In genomic region chr12:75661927-75662326, GRCh38 we compare ENCODE assay signal across 25 cellular contexts.
DNase-seq lines count a peak whose midpoint lies in the region; ATAC-seq and TF ChIP-seq lines count a peak whose summit lies in the region.
"Had no signal": no experiment of that assay in that cellular context is flagged by ENCODE, and none has a peak within 500 bp of the region (broad histone marks: within the 10 kb centered on the region; RNA-seq: fewer than 3 reads in every experiment).

No MANE protein-coding gene starts in this region.

- peaks cover 10% of the 10 kb centered on the region for H3K4me1 Mint-ChIP-seq in MCF 10A (ENCODE audit: insufficient read depth, unreplicated experiment)
- peaks cover 0 to 2% (median 0%) of the 10 kb centered on the region in 4 donors for H3K4me1 Mint-ChIP-seq in naive thymus-derived CD8-positive, alpha-beta T cell

- no peak for ATAC-seq in activated CD4-positive, CD25-positive, alpha-beta regulatory T cell treated with anti-CD3 and anti-CD28 coated beads, Interleukin-2, amount 50 U/mL, for 24 hours
- no peak for ATAC-seq in naive thymus-derived CD8-positive, alpha-beta T cell
- ATAC-seq: A549; activated T-cell treated with anti-CD3 and anti-CD28 coated beads, Interleukin-2, amount 50 U/mL, for 72 hours; gastroesophageal sphincter had no signal

- H3K27me3 Mint-ChIP-seq in MCF 10A (ENCODE audit: insufficient read depth, unreplicated experiment), result no peaks in the 10 kb centered on the region
- H3K27me3 Mint-ChIP-seq in naive thymus-derived CD8-positive, alpha-beta T cell, result no peaks in the 10 kb centered on the region
- H3K27me3 Mint-ChIP-seq: activated naive CD4-positive, alpha-beta T cell treated with anti-CD3 and anti-CD28 coated beads, Interleukin-2, amount 50 U/mL, for 24 hours; type B pancreatic cell had no signal

- H3K36me3 ChIP-seq in breast epithelium, result no peaks in the 10 kb centered on the region
- H3K36me3 ChIP-seq: BLaER1 treated with 17β-estradiol and CSF1 and Interleukin-3, amounts not matched to agents 10 nM and 100 nM; gastroesophageal sphincter had no signal

- H3K9me3 Mint-ChIP-seq in MCF 10A (ENCODE audit: unreplicated experiment), result no peaks in the 10 kb centered on the region
- no peaks in the 10 kb centered on the region for H3K9me3 Mint-ChIP-seq in naive thymus-derived CD8-positive, alpha-beta T cell
- H3K9me3 Mint-ChIP-seq: activated naive CD4-positive, alpha-beta T cell treated with anti-CD3 and anti-CD28 coated beads, Interleukin-2, amount 50 U/mL, for 24 hours; activated T-cell treated with anti-CD3 and anti-CD28 coated beads, Interleukin-2, amount 50 U/mL, for 72 hours; brain; H9 had no signal

- TF ChIP-seq POLR2A in breast epithelium (IDR thresholded peaks at IDR 0.05), result no peak

- intact Hi-C loops in MCF 10A (cut with micrococcal nuclease) (loop anchor here (5.0 kb wide), 1 partner anchor 65 kb away; no protein-coding TSS in a partner anchor), breast epithelium (cut with DNase I; ENCODE audit: low total_unique reads) (no loop called here)

- POLR2A ChIA-PET in MCF 10A (lab: Yijun Ruan, JAX), result interaction anchor here (0.7 to 1.7 kb wide), 2 partner anchors 10 to 370 kb away, joined by 3 to 5 read pairs; partner anchors contain the start of gene PHLDA1
- POLR2A ChIA-PET in naive thymus-derived CD8-positive, alpha-beta T cell (lab: Charles Lee), result no interaction called here

- no TSS peak for BruUV-seq in MCF 10A (replicated peaks; lab: Mats Ljungman, UMichigan)

- no peak overlapping the region for H3K27ac ChIP-seq in breast epithelium
- H3K27ac ChIP-seq: BLaER1 treated with 17β-estradiol and CSF1 and Interleukin-3, amounts not matched to agents 10 nM and 100 nM; gastroesophageal sphincter had no signal

- H3K36me3 Mint-ChIP-seq in MCF 10A (ENCODE audit: insufficient read depth, unreplicated experiment), result no peaks in the 10 kb centered on the region
- H3K36me3 Mint-ChIP-seq in naive thymus-derived CD8-positive, alpha-beta T cell, result no peaks in the 10 kb centered on the region
- H3K36me3 Mint-ChIP-seq: activated naive CD4-positive, alpha-beta T cell treated with anti-CD3 and anti-CD28 coated beads, Interleukin-2, amount 50 U/mL, for 24 hours; brain; type B pancreatic cell had no signal

- no peaks in the 10 kb centered on the region for H3K9me3 ChIP-seq in breast epithelium
- H3K9me3 ChIP-seq: A549; BLaER1 treated with 17β-estradiol and CSF1 and Interleukin-3, amounts not matched to agents 10 nM and 100 nM; gastroesophageal sphincter had no signal

- in situ Hi-C loops in astrocyte of the spinal cord (cut with HindIII; ENCODE audit: low sequenced_read_pairs), result no loop called here

- H3K4me3 ChIP-seq in breast epithelium, result no peak overlapping the region
- no peak overlapping the region for H3K4me3 ChIP-seq in astrocyte of the spinal cord (ENCODE audit: low read depth, low read length)
- no peak overlapping the region for H3K4me3 ChIP-seq in fibroblast of villous mesenchyme (ENCODE audit: low read depth, low read length)
- H3K4me3 ChIP-seq: A549; BLaER1 treated with 17β-estradiol and CSF1 and Interleukin-3, amounts not matched to agents 10 nM and 100 nM; gastroesophageal sphincter had no signal

- DNase-seq in MCF 10A (ENCODE audit: unreplicated experiment), result peak; percentile 62
- DNase-seq in breast epithelium (ENCODE audit: low spot score in 2 of 2), result no peak
- peak; percentile 95 for DNase-seq in astrocyte of the spinal cord (ENCODE audit: low read depth, low spot score)
- peak; percentile 56 for DNase-seq in fibroblast of villous mesenchyme (ENCODE audit: low read depth)
- DNase-seq in SHP77 (lab: John Stamatoyannopoulos, UW), result no peak
- no peak for DNase-seq in activated gamma-delta T cell (lab: John Stamatoyannopoulos, UW)
- DNase-seq in naive thymus-derived CD8-positive, alpha-beta T cell, result no peak
- DNase-seq: activated CD4-positive, alpha-beta T cell treated with anti-CD3 and anti-CD28 coated beads for 1 hour; activated T-cell treated with anti-CD3 and anti-CD28 coated beads, Interleukin-2, amount 50 U/mL, for 72 hours; Calu3; cortex of kidney; H9; KG1; midbrain; NCI-H1048; NCI-H1930; NCI-H510A; SW 1271 had no signal

- CTCF ChIA-PET in MCF 10A (lab: Yijun Ruan, JAX), result interaction anchor here (0.6 to 1.2 kb wide), 2 partner anchors 19 to 54 kb away, joined by 3 to 4 read pairs; no protein-coding TSS in a partner anchor

- no peak overlapping the region for H3K4me3 Mint-ChIP-seq in MCF 10A (ENCODE audit: unreplicated experiment)
- H3K4me3 Mint-ChIP-seq in naive thymus-derived CD8-positive, alpha-beta T cell, result no peak overlapping the region
- H3K4me3 Mint-ChIP-seq: activated naive CD4-positive, alpha-beta T cell treated with anti-CD3 and anti-CD28 coated beads, Interleukin-2, amount 50 U/mL, for 24 hours; activated T-cell treated with anti-CD3 and anti-CD28 coated beads, Interleukin-2, amount 50 U/mL, for 72 hours; brain; H9; type B pancreatic cell had no signal

- no peak overlapping the region for H3K27ac Mint-ChIP-seq in MCF 10A (ENCODE audit: low read depth, unreplicated experiment)
- no peak overlapping the region for H3K27ac Mint-ChIP-seq in naive thymus-derived CD8-positive, alpha-beta T cell
- H3K27ac Mint-ChIP-seq: activated naive CD4-positive, alpha-beta T cell treated with anti-CD3 and anti-CD28 coated beads, Interleukin-2, amount 50 U/mL, for 24 hours; activated T-cell treated with anti-CD3 and anti-CD28 coated beads, Interleukin-2, amount 50 U/mL, for 72 hours; brain; H9; type B pancreatic cell had no signal

- TF ChIP-seq CTCF in MCF 10A (IDR thresholded peaks at IDR 0.05; ENCODE audit: unreplicated experiment), result no peak
- TF ChIP-seq CTCF in breast epithelium (IDR thresholded peaks at IDR 0.05), result no peak
- no peak for TF ChIP-seq CTCF in astrocyte of the spinal cord (IDR thresholded peaks at IDR 0.05; ENCODE audit: low read depth, low read length)
- TF ChIP-seq CTCF in fibroblast of villous mesenchyme (IDR thresholded peaks at IDR 0.05; ENCODE audit: insufficient read depth, low read depth, low read length), result no peak

- H3K27me3 ChIP-seq in breast epithelium, result no peaks in the 10 kb centered on the region
- H3K27me3 ChIP-seq: BLaER1 treated with 17β-estradiol and CSF1 and Interleukin-3, amounts not matched to agents 10 nM and 100 nM; gastroesophageal sphincter had no signal

- H3K4me1 ChIP-seq in breast epithelium, result no peaks in the 10 kb centered on the region
- H3K4me1 ChIP-seq: gastroesophageal sphincter had no signal

Comparison
In these comparisons a context has a peak if more than half of its experiments do, and no peak if none do; other contexts are left out.
1. DNase-seq: peak in MCF 10A (single experiment), astrocyte of the spinal cord (single experiment) and fibroblast of villous mesenchyme (single experiment); none in breast epithelium (0 of 2), SHP77 (0 of 2), activated gamma-delta T cell (single experiment) and naive thymus-derived CD8-positive, alpha-beta T cell (0 of 10).